In the genomic region with DNA sequence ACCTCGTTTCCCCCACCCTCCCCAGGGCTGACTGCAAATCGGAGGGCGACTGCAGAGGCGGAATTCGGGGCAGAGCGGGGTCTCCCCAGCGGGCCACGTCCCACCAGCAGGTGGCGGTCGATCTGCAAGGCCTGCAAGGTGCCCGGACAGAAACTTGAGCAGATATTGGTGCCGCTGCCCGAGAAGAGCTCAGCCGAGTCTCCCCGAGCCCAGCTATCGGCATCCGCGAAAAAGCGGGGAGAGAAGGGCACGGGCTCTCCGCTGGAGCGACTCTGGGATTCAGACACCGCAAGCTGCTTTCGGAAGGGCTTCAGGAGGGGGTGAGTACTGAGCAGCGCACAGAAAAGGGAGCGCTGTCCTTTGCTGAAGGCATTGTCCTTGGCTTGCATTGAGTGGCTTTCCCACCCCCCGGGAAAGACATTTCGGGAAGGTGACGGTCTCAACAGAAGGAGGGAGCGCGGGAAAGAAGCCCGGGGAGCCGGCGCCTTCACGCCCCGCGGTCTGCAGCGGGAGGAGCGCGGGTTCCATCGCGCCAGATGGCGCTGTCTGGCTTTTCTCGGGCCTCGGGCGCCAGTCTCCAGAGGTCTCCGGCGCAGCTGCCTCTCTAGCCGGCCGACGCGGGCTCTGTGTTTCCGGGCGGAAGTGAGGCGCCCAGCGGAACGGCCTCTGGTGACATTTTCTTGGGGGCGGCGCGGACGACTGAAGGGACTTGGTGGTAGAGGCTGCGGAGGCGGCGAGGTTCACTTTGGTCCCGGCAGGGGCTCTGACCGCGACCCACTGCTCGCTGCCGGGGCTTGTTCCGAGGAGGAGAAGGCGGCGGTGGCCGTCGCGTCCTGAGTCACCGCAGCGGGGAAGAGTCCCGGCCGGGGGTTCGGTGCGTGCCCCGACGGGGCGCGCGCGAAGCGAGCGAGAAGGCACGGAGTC, we compare ENCODE assay signal across 1 cellular context.
TF ChIP-seq lines count a peak whose summit lies in the region.

No MANE protein-coding gene starts in this region.

TF ChIP-seq in K562, 482 proteins besides CTCF, POLR2A, EP300 and RAD21 (continued from another document and continues in another):
- TF ChIP-seq, protein P1, sequence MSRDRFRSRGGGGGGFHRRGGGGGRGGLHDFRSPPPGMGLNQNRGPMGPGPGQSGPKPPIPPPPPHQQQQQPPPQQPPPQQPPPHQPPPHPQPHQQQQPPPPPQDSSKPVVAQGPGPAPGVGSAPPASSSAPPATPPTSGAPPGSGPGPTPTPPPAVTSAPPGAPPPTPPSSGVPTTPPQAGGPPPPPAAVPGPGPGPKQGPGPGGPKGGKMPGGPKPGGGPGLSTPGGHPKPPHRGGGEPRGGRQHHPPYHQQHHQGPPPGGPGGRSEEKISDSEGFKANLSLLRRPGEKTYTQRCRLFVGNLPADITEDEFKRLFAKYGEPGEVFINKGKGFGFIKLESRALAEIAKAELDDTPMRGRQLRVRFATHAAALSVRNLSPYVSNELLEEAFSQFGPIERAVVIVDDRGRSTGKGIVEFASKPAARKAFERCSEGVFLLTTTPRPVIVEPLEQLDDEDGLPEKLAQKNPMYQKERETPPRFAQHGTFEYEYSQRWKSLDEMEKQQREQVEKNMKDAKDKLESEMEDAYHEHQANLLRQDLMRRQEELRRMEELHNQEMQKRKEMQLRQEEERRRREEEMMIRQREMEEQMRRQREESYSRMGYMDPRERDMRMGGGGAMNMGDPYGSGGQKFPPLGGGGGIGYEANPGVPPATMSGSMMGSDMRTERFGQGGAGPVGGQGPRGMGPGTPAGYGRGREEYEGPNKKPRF (IDR thresholded peaks at IDR 0.05; ENCODE audit: low read depth, low read length) = no peak
- TF ChIP-seq, protein P2, sequence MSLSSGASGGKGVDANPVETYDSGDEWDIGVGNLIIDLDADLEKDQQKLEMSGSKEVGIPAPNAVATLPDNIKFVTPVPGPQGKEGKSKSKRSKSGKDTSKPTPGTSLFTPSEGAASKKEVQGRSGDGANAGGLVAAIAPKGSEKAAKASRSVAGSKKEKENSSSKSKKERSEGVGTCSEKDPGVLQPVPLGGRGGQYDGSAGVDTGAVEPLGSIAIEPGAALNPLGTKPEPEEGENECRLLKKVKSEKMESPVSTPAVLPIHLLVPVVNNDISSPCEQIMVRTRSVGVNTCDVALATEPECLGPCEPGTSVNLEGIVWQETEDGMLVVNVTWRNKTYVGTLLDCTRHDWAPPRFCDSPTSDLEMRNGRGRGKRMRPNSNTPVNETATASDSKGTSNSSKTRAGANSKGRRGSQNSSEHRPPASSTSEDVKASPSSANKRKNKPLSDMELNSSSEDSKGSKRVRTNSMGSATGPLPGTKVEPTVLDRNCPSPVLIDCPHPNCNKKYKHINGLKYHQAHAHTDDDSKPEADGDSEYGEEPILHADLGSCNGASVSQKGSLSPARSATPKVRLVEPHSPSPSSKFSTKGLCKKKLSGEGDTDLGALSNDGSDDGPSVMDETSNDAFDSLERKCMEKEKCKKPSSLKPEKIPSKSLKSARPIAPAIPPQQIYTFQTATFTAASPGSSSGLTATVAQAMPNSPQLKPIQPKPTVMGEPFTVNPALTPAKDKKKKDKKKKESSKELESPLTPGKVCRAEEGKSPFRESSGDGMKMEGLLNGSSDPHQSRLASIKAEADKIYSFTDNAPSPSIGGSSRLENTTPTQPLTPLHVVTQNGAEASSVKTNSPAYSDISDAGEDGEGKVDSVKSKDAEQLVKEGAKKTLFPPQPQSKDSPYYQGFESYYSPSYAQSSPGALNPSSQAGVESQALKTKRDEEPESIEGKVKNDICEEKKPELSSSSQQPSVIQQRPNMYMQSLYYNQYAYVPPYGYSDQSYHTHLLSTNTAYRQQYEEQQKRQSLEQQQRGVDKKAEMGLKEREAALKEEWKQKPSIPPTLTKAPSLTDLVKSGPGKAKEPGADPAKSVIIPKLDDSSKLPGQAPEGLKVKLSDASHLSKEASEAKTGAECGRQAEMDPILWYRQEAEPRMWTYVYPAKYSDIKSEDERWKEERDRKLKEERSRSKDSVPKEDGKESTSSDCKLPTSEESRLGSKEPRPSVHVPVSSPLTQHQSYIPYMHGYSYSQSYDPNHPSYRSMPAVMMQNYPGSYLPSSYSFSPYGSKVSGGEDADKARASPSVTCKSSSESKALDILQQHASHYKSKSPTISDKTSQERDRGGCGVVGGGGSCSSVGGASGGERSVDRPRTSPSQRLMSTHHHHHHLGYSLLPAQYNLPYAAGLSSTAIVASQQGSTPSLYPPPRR (CRISPR knock-in tag; IDR thresholded peaks at IDR 0.05; ENCODE audit: borderline replicate concordance) = no peak
- TF ChIP-seq, protein P3, sequence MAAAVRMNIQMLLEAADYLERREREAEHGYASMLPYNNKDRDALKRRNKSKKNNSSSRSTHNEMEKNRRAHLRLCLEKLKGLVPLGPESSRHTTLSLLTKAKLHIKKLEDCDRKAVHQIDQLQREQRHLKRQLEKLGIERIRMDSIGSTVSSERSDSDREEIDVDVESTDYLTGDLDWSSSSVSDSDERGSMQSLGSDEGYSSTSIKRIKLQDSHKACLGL (CRISPR knock-in tag; IDR thresholded peaks at IDR 0.05; ENCODE audit: borderline replicate concordance, poor library complexity, severe bottlenecking) = no peak
- TF ChIP-seq TEAD1 (CRISPR knock-in tag; IDR thresholded peaks at IDR 0.05) (peak in 1 of 2 experiments; percentile 63; a peak in 1 of 4 replicates), ETV6 (IDR thresholded peaks at IDR 0.05; ENCODE audit: borderline replicate concordance in 1 of 2, low read depth in 2 of 2, low read length in 1 of 2) (no peak), ETV6 (CRISPR knock-in tag; IDR thresholded peaks at IDR 0.05; ENCODE audit: borderline replicate concordance) (no peak), ZBTB8A (IDR thresholded peaks at IDR 0.05; ENCODE audit: partially characterized antibody) (no peak), ZEB2 (IDR thresholded peaks at IDR 0.05) (no peak), ARID2 (IDR thresholded peaks at IDR 0.05) (no peak), POLR2G (IDR thresholded peaks at IDR 0.05; ENCODE audit: low read depth, low read length) (peak; percentile 90), XRCC5 (IDR thresholded peaks at IDR 0.05; ENCODE audit: low read depth, low read length) (peak; percentile 76; the same call in 1 of the 2 replicates), ZNF586 (CRISPR knock-in tag; conservative IDR thresholded peaks at IDR 0.05) (no peak), NR1H2 (CRISPR knock-in tag; IDR thresholded peaks at IDR 0.05) (no peak), SUPT5H (IDR thresholded peaks at IDR 0.05) (peak; percentile 74), ZNF263 (CRISPR knock-in tag; IDR thresholded peaks at IDR 0.05; ENCODE audit: borderline replicate concordance) (no peak), ZNF584 (CRISPR knock-in tag; IDR thresholded peaks at IDR 0.05; ENCODE audit: low read depth) (no peak), ZNF384 (IDR thresholded peaks at IDR 0.05; ENCODE audit: low read depth, low read length) (no peak), HNRNPK (IDR thresholded peaks at IDR 0.05; ENCODE audit: low read depth, low read length, poor library complexity, severe bottlenecking) (no peak), EP400 (IDR thresholded peaks at IDR 0.05) (peak; percentile 77), MAFF (IDR thresholded peaks at IDR 0.05; ENCODE audit: low read length) (no peak), ZNF696 (CRISPR knock-in tag; conservative IDR thresholded peaks at IDR 0.05) (no peak), SRSF3 (IDR thresholded peaks at IDR 0.05; ENCODE audit: insufficient read depth, low read length) (no peak), ZNF695 (CRISPR knock-in tag; IDR thresholded peaks at IDR 0.05) (no peak), NFXL1 (CRISPR knock-in tag; IDR thresholded peaks at IDR 0.05) (no peak), ADNP (tag; IDR thresholded peaks at IDR 0.05) (no peak), U2AF2 (optimal IDR thresholded peaks at IDR 0.05; ENCODE audit: low read depth, low read length) (no peak), CAMTA2 (CRISPR knock-in tag; conservative IDR thresholded peaks at IDR 0.05) (no peak), POLR2B (IDR thresholded peaks at IDR 0.05; ENCODE audit: low read depth, partially characterized antibody) (peak; percentile 28), MAFG (tag; conservative IDR thresholded peaks at IDR 0.05) (no peak), NFIC (IDR thresholded peaks at IDR 0.05) (peak; percentile 70), KAT7 (CRISPR knock-in tag; IDR thresholded peaks at IDR 0.05; ENCODE audit: borderline replicate concordance) (peak; percentile 41; the same call in 1 of the 2 replicates)
- TF ChIP-seq, protein P4, sequence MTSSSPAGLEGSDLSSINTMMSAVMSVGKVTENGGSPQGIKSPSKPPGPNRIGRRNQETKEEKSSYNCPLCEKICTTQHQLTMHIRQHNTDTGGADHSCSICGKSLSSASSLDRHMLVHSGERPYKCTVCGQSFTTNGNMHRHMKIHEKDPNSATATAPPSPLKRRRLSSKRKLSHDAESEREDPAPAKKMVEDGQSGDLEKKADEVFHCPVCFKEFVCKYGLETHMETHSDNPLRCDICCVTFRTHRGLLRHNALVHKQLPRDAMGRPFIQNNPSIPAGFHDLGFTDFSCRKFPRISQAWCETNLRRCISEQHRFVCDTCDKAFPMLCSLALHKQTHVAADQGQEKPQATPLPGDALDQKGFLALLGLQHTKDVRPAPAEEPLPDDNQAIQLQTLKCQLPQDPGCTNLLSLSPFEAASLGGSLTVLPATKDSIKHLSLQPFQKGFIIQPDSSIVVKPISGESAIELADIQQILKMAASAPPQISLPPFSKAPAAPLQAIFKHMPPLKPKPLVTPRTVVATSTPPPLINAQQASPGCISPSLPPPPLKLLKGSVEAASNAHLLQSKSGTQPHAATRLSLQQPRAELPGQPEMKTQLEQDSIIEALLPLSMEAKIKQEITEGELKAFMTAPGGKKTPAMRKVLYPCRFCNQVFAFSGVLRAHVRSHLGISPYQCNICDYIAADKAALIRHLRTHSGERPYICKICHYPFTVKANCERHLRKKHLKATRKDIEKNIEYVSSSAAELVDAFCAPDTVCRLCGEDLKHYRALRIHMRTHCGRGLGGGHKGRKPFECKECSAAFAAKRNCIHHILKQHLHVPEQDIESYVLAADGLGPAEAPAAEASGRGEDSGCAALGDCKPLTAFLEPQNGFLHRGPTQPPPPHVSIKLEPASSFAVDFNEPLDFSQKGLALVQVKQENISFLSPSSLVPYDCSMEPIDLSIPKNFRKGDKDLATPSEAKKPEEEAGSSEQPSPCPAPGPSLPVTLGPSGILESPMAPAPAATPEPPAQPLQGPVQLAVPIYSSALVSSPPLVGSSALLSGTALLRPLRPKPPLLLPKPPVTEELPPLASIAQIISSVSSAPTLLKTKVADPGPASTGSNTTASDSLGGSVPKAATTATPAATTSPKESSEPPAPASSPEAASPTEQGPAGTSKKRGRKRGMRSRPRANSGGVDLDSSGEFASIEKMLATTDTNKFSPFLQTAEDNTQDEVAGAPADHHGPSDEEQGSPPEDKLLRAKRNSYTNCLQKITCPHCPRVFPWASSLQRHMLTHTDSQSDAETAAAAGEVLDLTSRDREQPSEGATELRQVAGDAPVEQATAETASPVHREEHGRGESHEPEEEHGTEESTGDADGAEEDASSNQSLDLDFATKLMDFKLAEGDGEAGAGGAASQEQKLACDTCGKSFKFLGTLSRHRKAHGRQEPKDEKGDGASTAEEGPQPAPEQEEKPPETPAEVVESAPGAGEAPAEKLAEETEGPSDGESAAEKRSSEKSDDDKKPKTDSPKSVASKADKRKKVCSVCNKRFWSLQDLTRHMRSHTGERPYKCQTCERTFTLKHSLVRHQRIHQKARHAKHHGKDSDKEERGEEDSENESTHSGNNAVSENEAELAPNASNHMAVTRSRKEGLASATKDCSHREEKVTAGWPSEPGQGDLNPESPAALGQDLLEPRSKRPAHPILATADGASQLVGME (CRISPR knock-in tag; IDR thresholded peaks at IDR 0.05) = no peak
- TF ChIP-seq, protein P5, sequence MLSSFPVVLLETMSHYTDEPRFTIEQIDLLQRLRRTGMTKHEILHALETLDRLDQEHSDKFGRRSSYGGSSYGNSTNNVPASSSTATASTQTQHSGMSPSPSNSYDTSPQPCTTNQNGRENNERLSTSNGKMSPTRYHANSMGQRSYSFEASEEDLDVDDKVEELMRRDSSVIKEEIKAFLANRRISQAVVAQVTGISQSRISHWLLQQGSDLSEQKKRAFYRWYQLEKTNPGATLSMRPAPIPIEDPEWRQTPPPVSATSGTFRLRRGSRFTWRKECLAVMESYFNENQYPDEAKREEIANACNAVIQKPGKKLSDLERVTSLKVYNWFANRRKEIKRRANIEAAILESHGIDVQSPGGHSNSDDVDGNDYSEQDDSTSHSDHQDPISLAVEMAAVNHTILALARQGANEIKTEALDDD (IDR thresholded peaks at IDR 0.05) = no peak
- TF ChIP-seq, protein P6, sequence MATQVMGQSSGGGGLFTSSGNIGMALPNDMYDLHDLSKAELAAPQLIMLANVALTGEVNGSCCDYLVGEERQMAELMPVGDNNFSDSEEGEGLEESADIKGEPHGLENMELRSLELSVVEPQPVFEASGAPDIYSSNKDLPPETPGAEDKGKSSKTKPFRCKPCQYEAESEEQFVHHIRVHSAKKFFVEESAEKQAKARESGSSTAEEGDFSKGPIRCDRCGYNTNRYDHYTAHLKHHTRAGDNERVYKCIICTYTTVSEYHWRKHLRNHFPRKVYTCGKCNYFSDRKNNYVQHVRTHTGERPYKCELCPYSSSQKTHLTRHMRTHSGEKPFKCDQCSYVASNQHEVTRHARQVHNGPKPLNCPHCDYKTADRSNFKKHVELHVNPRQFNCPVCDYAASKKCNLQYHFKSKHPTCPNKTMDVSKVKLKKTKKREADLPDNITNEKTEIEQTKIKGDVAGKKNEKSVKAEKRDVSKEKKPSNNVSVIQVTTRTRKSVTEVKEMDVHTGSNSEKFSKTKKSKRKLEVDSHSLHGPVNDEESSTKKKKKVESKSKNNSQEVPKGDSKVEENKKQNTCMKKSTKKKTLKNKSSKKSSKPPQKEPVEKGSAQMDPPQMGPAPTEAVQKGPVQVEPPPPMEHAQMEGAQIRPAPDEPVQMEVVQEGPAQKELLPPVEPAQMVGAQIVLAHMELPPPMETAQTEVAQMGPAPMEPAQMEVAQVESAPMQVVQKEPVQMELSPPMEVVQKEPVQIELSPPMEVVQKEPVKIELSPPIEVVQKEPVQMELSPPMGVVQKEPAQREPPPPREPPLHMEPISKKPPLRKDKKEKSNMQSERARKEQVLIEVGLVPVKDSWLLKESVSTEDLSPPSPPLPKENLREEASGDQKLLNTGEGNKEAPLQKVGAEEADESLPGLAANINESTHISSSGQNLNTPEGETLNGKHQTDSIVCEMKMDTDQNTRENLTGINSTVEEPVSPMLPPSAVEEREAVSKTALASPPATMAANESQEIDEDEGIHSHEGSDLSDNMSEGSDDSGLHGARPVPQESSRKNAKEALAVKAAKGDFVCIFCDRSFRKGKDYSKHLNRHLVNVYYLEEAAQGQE (CRISPR knock-in tag; IDR thresholded peaks at IDR 0.05; ENCODE audit: low read depth) = peak; percentile 74
- TF ChIP-seq, protein P7, sequence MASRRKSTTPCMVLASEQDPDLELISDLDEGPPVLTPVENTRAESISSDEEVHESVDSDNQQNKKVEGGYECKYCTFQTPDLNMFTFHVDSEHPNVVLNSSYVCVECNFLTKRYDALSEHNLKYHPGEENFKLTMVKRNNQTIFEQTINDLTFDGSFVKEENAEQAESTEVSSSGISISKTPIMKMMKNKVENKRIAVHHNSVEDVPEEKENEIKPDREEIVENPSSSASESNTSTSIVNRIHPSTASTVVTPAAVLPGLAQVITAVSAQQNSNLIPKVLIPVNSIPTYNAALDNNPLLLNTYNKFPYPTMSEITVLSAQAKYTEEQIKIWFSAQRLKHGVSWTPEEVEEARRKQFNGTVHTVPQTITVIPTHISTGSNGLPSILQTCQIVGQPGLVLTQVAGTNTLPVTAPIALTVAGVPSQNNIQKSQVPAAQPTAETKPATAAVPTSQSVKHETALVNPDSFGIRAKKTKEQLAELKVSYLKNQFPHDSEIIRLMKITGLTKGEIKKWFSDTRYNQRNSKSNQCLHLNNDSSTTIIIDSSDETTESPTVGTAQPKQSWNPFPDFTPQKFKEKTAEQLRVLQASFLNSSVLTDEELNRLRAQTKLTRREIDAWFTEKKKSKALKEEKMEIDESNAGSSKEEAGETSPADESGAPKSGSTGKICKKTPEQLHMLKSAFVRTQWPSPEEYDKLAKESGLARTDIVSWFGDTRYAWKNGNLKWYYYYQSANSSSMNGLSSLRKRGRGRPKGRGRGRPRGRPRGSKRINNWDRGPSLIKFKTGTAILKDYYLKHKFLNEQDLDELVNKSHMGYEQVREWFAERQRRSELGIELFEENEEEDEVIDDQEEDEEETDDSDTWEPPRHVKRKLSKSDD (conservative IDR thresholded peaks at IDR 0.05; ENCODE audit: low read length) = 0 out of 2 replicates have a peak, but pooled peaks have one; percentile 15
